Comparison of ENCODE assay signal across 1 cellular context in the genomic region with DNA sequence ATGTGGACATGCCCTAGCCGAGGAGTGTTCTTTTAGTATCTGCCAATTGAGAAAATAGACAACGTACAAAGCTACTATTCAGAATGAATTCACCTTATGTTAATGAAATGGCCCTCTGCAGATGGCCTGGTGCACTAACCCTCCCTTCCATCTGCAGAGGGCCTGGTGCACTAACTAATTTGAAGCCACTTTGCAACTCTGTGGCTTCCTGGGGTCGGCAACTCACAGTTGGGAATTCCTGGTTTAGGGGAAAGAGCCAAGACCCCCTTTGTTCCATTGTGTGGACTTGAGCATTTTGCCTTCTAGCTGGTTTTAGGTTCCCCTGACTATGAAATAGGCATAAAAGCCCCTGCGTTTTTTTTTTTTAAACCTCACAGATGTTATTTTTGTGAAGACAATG.
TF ChIP-seq lines count a peak whose summit lies in the region.

No MANE protein-coding gene starts in this region.

TF ChIP-seq in WTC11, 78 proteins besides CTCF, POLR2A, EP300 and RAD21 (continued from another document):
- TF ChIP-seq, protein P1, sequence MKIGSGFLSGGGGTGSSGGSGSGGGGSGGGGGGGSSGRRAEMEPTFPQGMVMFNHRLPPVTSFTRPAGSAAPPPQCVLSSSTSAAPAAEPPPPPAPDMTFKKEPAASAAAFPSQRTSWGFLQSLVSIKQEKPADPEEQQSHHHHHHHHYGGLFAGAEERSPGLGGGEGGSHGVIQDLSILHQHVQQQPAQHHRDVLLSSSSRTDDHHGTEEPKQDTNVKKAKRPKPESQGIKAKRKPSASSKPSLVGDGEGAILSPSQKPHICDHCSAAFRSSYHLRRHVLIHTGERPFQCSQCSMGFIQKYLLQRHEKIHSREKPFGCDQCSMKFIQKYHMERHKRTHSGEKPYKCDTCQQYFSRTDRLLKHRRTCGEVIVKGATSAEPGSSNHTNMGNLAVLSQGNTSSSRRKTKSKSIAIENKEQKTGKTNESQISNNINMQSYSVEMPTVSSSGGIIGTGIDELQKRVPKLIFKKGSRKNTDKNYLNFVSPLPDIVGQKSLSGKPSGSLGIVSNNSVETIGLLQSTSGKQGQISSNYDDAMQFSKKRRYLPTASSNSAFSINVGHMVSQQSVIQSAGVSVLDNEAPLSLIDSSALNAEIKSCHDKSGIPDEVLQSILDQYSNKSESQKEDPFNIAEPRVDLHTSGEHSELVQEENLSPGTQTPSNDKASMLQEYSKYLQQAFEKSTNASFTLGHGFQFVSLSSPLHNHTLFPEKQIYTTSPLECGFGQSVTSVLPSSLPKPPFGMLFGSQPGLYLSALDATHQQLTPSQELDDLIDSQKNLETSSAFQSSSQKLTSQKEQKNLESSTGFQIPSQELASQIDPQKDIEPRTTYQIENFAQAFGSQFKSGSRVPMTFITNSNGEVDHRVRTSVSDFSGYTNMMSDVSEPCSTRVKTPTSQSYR (CRISPR knock-in tag; IDR thresholded peaks at IDR 0.05), result peak; percentile 58
